7 cellular contexts compared by ENCODE assay signal in genomic region chr14:69129264-69129880, GRCh38. TPM values are rescaled to one million over a fixed set of nuclear protein-coding genes. Genes with fewer than 3 reads are reported as not detected.
DNase-seq lines count a peak whose midpoint lies in the region; TF ChIP-seq lines count a peak whose summit lies in the region.

No MANE protein-coding gene starts in this region.

- peak overlapping the region; percentile 55 for H3K27ac ChIP-seq in neural cell (ENCODE audit: low read length)
- H3K27ac ChIP-seq in subcutaneous abdominal adipose tissue (ENCODE audit: low read depth, low read length) = peak overlapping the region; percentile 25

- DNase-seq in LNCaP clone FGC (ENCODE audit: low read depth) (peak; percentile 69), RKO (ENCODE audit: low spot score) (peak; percentile 88), activated T-helper 1 cell treated with Interleukin-2 at 50 U/mL for 16 hours (ENCODE audit: low read depth) (peak; percentile 43), fibroblast of mammary gland (ENCODE audit: low read depth) (peak; percentile 87)

- TF ChIP-seq EP300 in neural cell (conservative IDR thresholded peaks at IDR 0.05; ENCODE audit: poor library complexity, severe bottlenecking) = no peak

- H4K20me1 ChIP-seq in neural cell (ENCODE audit: insufficient read depth) = no peaks in the 10 kb centered on the region

- H3K4me3 ChIP-seq in LNCaP clone FGC (ENCODE audit: low read depth, low read length) (no peak overlapping the region), fibroblast of mammary gland (ENCODE audit: control insufficient read depth, low read depth, low read length) (no peak overlapping the region), neural cell (ENCODE audit: low read length) (peak overlapping the region; percentile 47), subcutaneous abdominal adipose tissue (ENCODE audit: low read depth in 1 of 5, low read length in 5 of 5) (no peak overlapping the region)

- peak; percentile 88 for TF ChIP-seq CTCF in GM12874 (IDR thresholded peaks at IDR 0.05; ENCODE audit: insufficient read depth, low read depth, low read length)
- TF ChIP-seq CTCF in LNCaP clone FGC (IDR thresholded peaks at IDR 0.05; ENCODE audit: control insufficient read depth, extremely low read depth, insufficient read depth) = peak; percentile 94
- peak; percentile 99 for TF ChIP-seq CTCF in fibroblast of mammary gland (conservative IDR thresholded peaks at IDR 0.05; ENCODE audit: control insufficient read depth, insufficient read depth, low read depth, low read length)
- TF ChIP-seq CTCF in neural cell (IDR thresholded peaks at IDR 0.05; ENCODE audit: poor library complexity, severe bottlenecking) = peak; percentile 96

- H2AFZ ChIP-seq in neural cell (ENCODE audit: low read depth, low read length) = peak overlapping the region; percentile 16

- peak overlapping the region; percentile 52 for H3K9ac ChIP-seq in neural cell (ENCODE audit: low read length)
- H3K9ac ChIP-seq in subcutaneous abdominal adipose tissue (ENCODE audit: low read length in 5 of 5) = peak overlapping the region in 3 of 5 donors; percentile 9 to 66 (median 57)

- H3K9me3 ChIP-seq in neural cell (ENCODE audit: low read length) (no peaks in the 10 kb centered on the region), subcutaneous abdominal adipose tissue (ENCODE audit: control insufficient read depth in 5 of 5, low read length in 5 of 5) (no peaks in the 10 kb centered on the region)

- H3F3A ChIP-seq in neural cell (ENCODE audit: insufficient read depth, low read length, poor library complexity, severe bottlenecking) = peaks cover 3% of the 10 kb centered on the region

- no peaks in the 10 kb centered on the region for H3K27me3 ChIP-seq in neural cell (ENCODE audit: insufficient read depth, low read depth, low read length)
- no peaks in the 10 kb centered on the region for H3K27me3 ChIP-seq in subcutaneous abdominal adipose tissue (ENCODE audit: control insufficient read depth in 5 of 5, insufficient read depth in 4 of 5, low read length in 5 of 5)

- no peak overlapping the region for H3K4me2 ChIP-seq in neural cell (ENCODE audit: low read length)

- peaks cover 56% of the 10 kb centered on the region for H3K79me2 ChIP-seq in neural cell (replicated peaks; ENCODE audit: insufficient read depth, low read length)

- no peaks in the 10 kb centered on the region for H3K9me2 ChIP-seq in neural cell (ENCODE audit: insufficient read depth, low read length)

- H3K4me1 ChIP-seq in subcutaneous abdominal adipose tissue (ENCODE audit: control insufficient read depth in 5 of 5, insufficient read depth in 5 of 5, low read length in 5 of 5) = peaks cover 0 to 27% (median 20%) of the 10 kb centered on the region in 5 donors

- no peaks in the 10 kb centered on the region for H3K36me3 ChIP-seq in neural cell (ENCODE audit: insufficient read depth, low read length)
- H3K36me3 ChIP-seq in subcutaneous abdominal adipose tissue (ENCODE audit: control insufficient read depth in 5 of 5, insufficient read depth in 5 of 5, low read length in 5 of 5) = no peaks in the 10 kb centered on the region

- TF ChIP-seq RAD21 in neural cell (conservative IDR thresholded peaks at IDR 0.05) = peak; percentile 91

TF ChIP-seq in neural cell, 6 proteins besides CTCF, POLR2A, EP300 and RAD21:
- TF ChIP-seq TAF1 (IDR thresholded peaks at IDR 0.05; ENCODE audit: low read depth) (no peak), SMC3 (conservative IDR thresholded peaks at IDR 0.05; ENCODE audit: poor library complexity) (peak; percentile 88)

RNA-seq across cellular contexts. Expression of gene DCAF5, which starts 23.5 kb away (rescaled TPM):
- polyA plus RNA-seq in neural cell = 33.5 and 34.6 TPM in 2 replicates
- 66.3 and 67.0 TPM in 2 replicates for polyA minus RNA-seq in neural cell
